Comparison of ENCODE assay signal across 13 cellular contexts in genomic region chr17:41781404-41782110, GRCh38. TPM values are rescaled to one million over a fixed set of nuclear protein-coding genes. Genes with fewer than 3 reads are reported as not detected.
DNase-seq lines count a peak whose midpoint lies in the region; ATAC-seq and TF ChIP-seq lines count a peak whose summit lies in the region.
"Had no signal": no experiment of that assay in that cellular context is flagged by ENCODE, and none has a peak within 500 bp of the region (broad histone marks: within the 10 kb centered on the region; RNA-seq: fewer than 3 reads in every experiment).

No MANE protein-coding gene starts in this region.

- H3K27ac Mint-ChIP-seq in activated B cell treated with CpG ODN at 0.5 μM for 24 hours (peak overlapping the region; percentile 46), nephron (peak overlapping the region; percentile 69 to 79 (median 69)), HFFc6 (no peak overlapping the region)

- H3K4me3 Mint-ChIP-seq in activated B cell treated with CpG ODN at 0.5 μM for 24 hours (no peak overlapping the region), nephron (peak overlapping the region; percentile 46 to 72 (median 67)), HFFc6 (no peak overlapping the region)

- H3K27me3 Mint-ChIP-seq in activated B cell treated with CpG ODN at 0.5 μM for 24 hours (no peaks in the 10 kb centered on the region), nephron (ENCODE audit: low read depth) (peaks cover 6% of the 10 kb centered on the region), HFFc6 (ENCODE audit: insufficient read depth) (peaks cover 9% of the 10 kb centered on the region)

- TF ChIP-seq CTCF in activated B cell treated with CpG ODN at 0.5 μM for 24 hours (IDR thresholded peaks at IDR 0.05) (no peak), esophagus squamous epithelium (IDR thresholded peaks at IDR 0.05) (no peak), nephron (IDR thresholded peaks at IDR 0.05; ENCODE audit: unreplicated experiment in 3 of 3) (no peak), upper lobe of right lung (IDR thresholded peaks at IDR 0.05) (no peak), HFFc6 (IDR thresholded peaks at IDR 0.05) (no peak), lower leg skin (IDR thresholded peaks at IDR 0.05) (no peak)

- CTCF ChIA-PET in activated B cell treated with CpG ODN at 0.5 μM for 24 hours (lab: Charles Lee), result no interaction called here

- H3K36me3 ChIP-seq in esophagus squamous epithelium, result peaks cover 0 to 23% (median 0%) of the 10 kb centered on the region in 3 donors
- H3K36me3 ChIP-seq in upper lobe of right lung, result no peaks in the 10 kb centered on the region

- H3K4me1 ChIP-seq in esophagus squamous epithelium (peaks cover 45 to 100% (median 77%) of the 10 kb centered on the region in 3 donors), upper lobe of right lung (peaks cover 69% of the 10 kb centered on the region)

- H3K27me3 ChIP-seq in esophagus squamous epithelium, result peaks cover 0 to 24% (median 0%) of the 10 kb centered on the region in 4 donors
- no peaks in the 10 kb centered on the region for H3K27me3 ChIP-seq in upper lobe of right lung

- no peak for ATAC-seq in activated B cell treated with CpG ODN at 0.5 μM for 24 hours (ENCODE audit: low read depth)
- ATAC-seq in upper lobe of right lung, result no peak
- ATAC-seq in GM21526 (IDR thresholded peaks at IDR 0.05; ENCODE audit: low FRiP score, unreplicated experiment), result no peak

- no peaks in the 10 kb centered on the region for H3K36me3 Mint-ChIP-seq in activated B cell treated with CpG ODN at 0.5 μM for 24 hours (ENCODE audit: low read depth)
- peaks cover 9% of the 10 kb centered on the region for H3K36me3 Mint-ChIP-seq in nephron (ENCODE audit: low read depth)
- H3K36me3 Mint-ChIP-seq in HFFc6 (ENCODE audit: low read depth), result no peaks in the 10 kb centered on the region

- H3K4me1 Mint-ChIP-seq in activated B cell treated with CpG ODN at 0.5 μM for 24 hours, result peaks cover 53% of the 10 kb centered on the region
- H3K4me1 Mint-ChIP-seq in nephron, result peaks cover 40% of the 10 kb centered on the region
- peaks cover 26% of the 10 kb centered on the region for H3K4me1 Mint-ChIP-seq in HFFc6 (ENCODE audit: low read depth)

- intact Hi-C loops in activated B cell treated with CpG ODN at 0.5 μM for 24 hours (cut with micrococcal nuclease) (loop anchor here (10.0 kb wide), 1 partner anchor 603 kb away; the partner anchor contains the start of gene STAT3), esophagus squamous epithelium (cut with DNase I) (no loop called here), upper lobe of right lung (cut with DNase I) (no loop called here), lower leg skin (cut with DNase I; ENCODE audit: low total_unique reads) (no loop called here)

- POLR2A ChIA-PET in activated B cell treated with CpG ODN at 0.5 μM for 24 hours (lab: Charles Lee), result interaction anchor here (0.7 to 1.1 kb wide), 2 partner anchors 8 to 50 kb away, joined by 3 to 6 read pairs; no protein-coding TSS in a partner anchor

- H3K9me3 Mint-ChIP-seq in activated B cell treated with CpG ODN at 0.5 μM for 24 hours (no peaks in the 10 kb centered on the region), nephron (no peaks in the 10 kb centered on the region), HFFc6 (no peaks in the 10 kb centered on the region)

- TF ChIP-seq POLR2A in esophagus squamous epithelium (IDR thresholded peaks at IDR 0.05) (no peak), lower leg skin (IDR thresholded peaks at IDR 0.05) (no peak)

- DNase-seq in activated B cell treated with CpG ODN at 0.5 μM for 24 hours (no peak), esophagus squamous epithelium (lab: John Stamatoyannopoulos, UW) (no peak), upper lobe of right lung (no peak), HFFc6 (no peak), lower leg skin (ENCODE audit: low spot score in 2 of 2) (no peak)
- DNase-seq: activated CD4-positive, alpha-beta T cell treated with anti-CD3 and anti-CD28 coated beads for 48 hours; activated effector memory CD4-positive, alpha-beta T cell treated with anti-CD3 and anti-CD28 coated beads, Interleukin-2, amount 50 U/mL, for 16 hours; dermis blood vessel endothelial cell; NCI-H187; NK-92 treated with Interleukin-12 subunit alpha and Interleukin-12 subunit beta, amount 100 ng/mL, for 24 hours had no signal

- H3K9me3 ChIP-seq in esophagus squamous epithelium, result no peaks in the 10 kb centered on the region
- H3K9me3 ChIP-seq in upper lobe of right lung, result no peaks in the 10 kb centered on the region

- H3K4me3 ChIP-seq in esophagus squamous epithelium (peak overlapping the region; percentile 63 to 82 (median 80)), upper lobe of right lung (no peak overlapping the region), lower leg skin (ENCODE audit: low read depth, poor library complexity, severe bottlenecking) (no peak overlapping the region)

- H3K27ac ChIP-seq in esophagus squamous epithelium (peak overlapping the region; percentile 86 to 99 (median 98)), upper lobe of right lung (peak overlapping the region; percentile 58)

- 46 to 54% methylated on average over 7 to 12 of the region's 13 CpGs for WGBS in esophagus squamous epithelium, 2 donors
- 51 to 53% methylated on average over 13 of the region's 13 CpGs for WGBS in lower leg skin, 2 donors

RNA-seq across cellular contexts. Expression of gene JUP, which starts 5.0 kb away (rescaled TPM):
- total RNA-seq in activated B cell treated with CpG ODN at 0.5 μM for 24 hours, result 27.3 and 31.1 TPM in 2 replicates
- total RNA-seq in esophagus squamous epithelium, result 1,000 to 10,000 TPM in 2 of 4 donors, 100 to 1,000 TPM in 2; 709 to 2,355 (median 1,148) TPM
- 109 TPM for total RNA-seq in upper lobe of right lung
- total RNA-seq in HFFc6 (2021; fragmentation: NEBNext Ultra II Directional; extraction: Animal tissue kit (Norgen Biotek cat#: 25700)), result 1 to 10 TPM; 1.5 to 9.1 (median 1.9) TPM
- total RNA-seq in lower leg skin, result 1,000 to 10,000 TPM; 1,980 to 2,336 (median 2,116) TPM

RNA-seq across cellular contexts. Expression of gene P3H4, which starts 30.2 kb away (rescaled TPM):
- total RNA-seq in activated B cell treated with CpG ODN at 0.5 μM for 24 hours, result 0.76 and 1.9 TPM in 2 replicates
- total RNA-seq in esophagus squamous epithelium, result 1 to 10 TPM; 2.4 to 7.1 (median 3.7) TPM
- total RNA-seq in upper lobe of right lung, result 9.5 TPM
- 10 to 100 TPM; 48.8 to 75.5 (median 50.3) TPM for total RNA-seq in HFFc6 (2021; fragmentation: NEBNext Ultra II Directional; extraction: Animal tissue kit (Norgen Biotek cat#: 25700))
- 10 to 100 TPM; 12.8 to 14.5 (median 13.2) TPM for total RNA-seq in lower leg skin

RNA-seq across cellular contexts. Expression of gene FKBP10, which starts 31.2 kb away (rescaled TPM):
- 0.54 and 0.86 TPM in 2 replicates for total RNA-seq in activated B cell treated with CpG ODN at 0.5 μM for 24 hours
- total RNA-seq in esophagus squamous epithelium, result 10 to 100 TPM in 2 of 4 donors, 1 to 10 TPM in 1, under 1 TPM in 1; 0.19 to 21.4 (median 8.4) TPM
- 34.5 TPM for total RNA-seq in upper lobe of right lung
- total RNA-seq in HFFc6 (2021; fragmentation: NEBNext Ultra II Directional; extraction: Animal tissue kit (Norgen Biotek cat#: 25700)), result 100 to 1,000 TPM; 417 to 500 (median 442) TPM
- 10 to 100 TPM in 1 of 4 donors, 1 to 10 TPM in 3; 4.2 to 25.4 (median 6.8) TPM for total RNA-seq in lower leg skin

RNA-seq across cellular contexts. Expression of gene HAP1, which starts 47.1 kb away (rescaled TPM):
- total RNA-seq in activated B cell treated with CpG ODN at 0.5 μM for 24 hours (0.10 and 0.11 TPM in 2 replicates), esophagus squamous epithelium (under 1 TPM; 0.34 to 0.94 (median 0.53) TPM), upper lobe of right lung (0.58 TPM), lower leg skin (1 to 10 TPM in 2 of 4 donors, under 1 TPM in 2; 0.75 to 1.8 (median 1.1) TPM)
- total RNA-seq in HFFc6 (2021; fragmentation: NEBNext Ultra II Directional; extraction: Animal tissue kit (Norgen Biotek cat#: 25700)), result under 1 TPM in 2 of 6 experiments, not detected in 4; 0.09 to 0.12 TPM
- total RNA-seq: myocyte had no signal

RNA-seq across cellular contexts. Expression of gene NT5C3B, which starts 54.5 kb away (rescaled TPM):
- total RNA-seq in activated B cell treated with CpG ODN at 0.5 μM for 24 hours (38.7 and 41.0 TPM in 2 replicates), esophagus squamous epithelium (10 to 100 TPM; 23.8 to 45.4 (median 30.5) TPM), upper lobe of right lung (36.5 TPM), lower leg skin (10 to 100 TPM; 17.7 to 35.1 (median 25.9) TPM)
- total RNA-seq in HFFc6 (2021; fragmentation: NEBNext Ultra II Directional; extraction: Animal tissue kit (Norgen Biotek cat#: 25700)), result 10 to 100 TPM; 33.9 to 55.2 (median 37.3) TPM

Comparison
In these comparisons a context has a peak if more than half of its experiments do, and no peak if none do; other contexts are left out.
1. H3K4me3 Mint-ChIP-seq: peak in nephron (3 of 3); none in activated B cell treated with CpG ODN at 0.5 μM for 24 hours (single experiment) and HFFc6 (single experiment).
2. H3K4me3 ChIP-seq: peak in esophagus squamous epithelium (4 of 4); none in upper lobe of right lung (single experiment) and lower leg skin (single experiment).
3. RNA of gene FKBP10, which starts 31.2 kb away (total RNA-seq): 417 to 500 TPM in HFFc6; 34.5 TPM in upper lobe of right lung (single experiment), 0.19 to 21.4 TPM in esophagus squamous epithelium, 4.2 to 25.4 TPM in lower leg skin and 0.54 to 0.86 TPM in activated B cell treated with CpG ODN at 0.5 μM for 24 hours; every median in the first group is over 10 times any median in the second.